Comparison of ENCODE assay signal across 1 cellular context in the genomic region with DNA sequence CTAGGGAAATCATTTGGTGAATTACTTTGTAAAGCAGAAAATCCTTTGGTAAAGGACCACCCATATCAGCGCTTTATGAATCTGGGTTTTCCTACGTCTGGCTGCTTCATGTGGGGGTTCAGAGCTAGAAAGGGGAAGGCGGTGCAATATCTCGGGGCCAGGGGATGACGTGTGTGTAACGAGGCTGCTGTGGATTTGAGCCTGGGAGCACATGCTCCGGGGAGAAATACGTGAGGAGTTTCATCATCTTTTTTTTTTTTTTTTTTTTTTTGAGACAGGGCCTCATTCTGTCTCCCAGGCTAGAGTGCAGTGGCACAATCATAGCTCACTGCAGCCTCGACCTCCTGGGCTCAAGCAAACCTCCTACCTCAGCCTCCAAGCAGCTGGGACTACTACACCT.
TF ChIP-seq lines count a peak whose summit lies in the region.

No MANE protein-coding gene starts in this region.

TF ChIP-seq in GM23338, 12 proteins besides CTCF, POLR2A, EP300 and RAD21 (continued from another document):
- TF ChIP-seq, protein P1, sequence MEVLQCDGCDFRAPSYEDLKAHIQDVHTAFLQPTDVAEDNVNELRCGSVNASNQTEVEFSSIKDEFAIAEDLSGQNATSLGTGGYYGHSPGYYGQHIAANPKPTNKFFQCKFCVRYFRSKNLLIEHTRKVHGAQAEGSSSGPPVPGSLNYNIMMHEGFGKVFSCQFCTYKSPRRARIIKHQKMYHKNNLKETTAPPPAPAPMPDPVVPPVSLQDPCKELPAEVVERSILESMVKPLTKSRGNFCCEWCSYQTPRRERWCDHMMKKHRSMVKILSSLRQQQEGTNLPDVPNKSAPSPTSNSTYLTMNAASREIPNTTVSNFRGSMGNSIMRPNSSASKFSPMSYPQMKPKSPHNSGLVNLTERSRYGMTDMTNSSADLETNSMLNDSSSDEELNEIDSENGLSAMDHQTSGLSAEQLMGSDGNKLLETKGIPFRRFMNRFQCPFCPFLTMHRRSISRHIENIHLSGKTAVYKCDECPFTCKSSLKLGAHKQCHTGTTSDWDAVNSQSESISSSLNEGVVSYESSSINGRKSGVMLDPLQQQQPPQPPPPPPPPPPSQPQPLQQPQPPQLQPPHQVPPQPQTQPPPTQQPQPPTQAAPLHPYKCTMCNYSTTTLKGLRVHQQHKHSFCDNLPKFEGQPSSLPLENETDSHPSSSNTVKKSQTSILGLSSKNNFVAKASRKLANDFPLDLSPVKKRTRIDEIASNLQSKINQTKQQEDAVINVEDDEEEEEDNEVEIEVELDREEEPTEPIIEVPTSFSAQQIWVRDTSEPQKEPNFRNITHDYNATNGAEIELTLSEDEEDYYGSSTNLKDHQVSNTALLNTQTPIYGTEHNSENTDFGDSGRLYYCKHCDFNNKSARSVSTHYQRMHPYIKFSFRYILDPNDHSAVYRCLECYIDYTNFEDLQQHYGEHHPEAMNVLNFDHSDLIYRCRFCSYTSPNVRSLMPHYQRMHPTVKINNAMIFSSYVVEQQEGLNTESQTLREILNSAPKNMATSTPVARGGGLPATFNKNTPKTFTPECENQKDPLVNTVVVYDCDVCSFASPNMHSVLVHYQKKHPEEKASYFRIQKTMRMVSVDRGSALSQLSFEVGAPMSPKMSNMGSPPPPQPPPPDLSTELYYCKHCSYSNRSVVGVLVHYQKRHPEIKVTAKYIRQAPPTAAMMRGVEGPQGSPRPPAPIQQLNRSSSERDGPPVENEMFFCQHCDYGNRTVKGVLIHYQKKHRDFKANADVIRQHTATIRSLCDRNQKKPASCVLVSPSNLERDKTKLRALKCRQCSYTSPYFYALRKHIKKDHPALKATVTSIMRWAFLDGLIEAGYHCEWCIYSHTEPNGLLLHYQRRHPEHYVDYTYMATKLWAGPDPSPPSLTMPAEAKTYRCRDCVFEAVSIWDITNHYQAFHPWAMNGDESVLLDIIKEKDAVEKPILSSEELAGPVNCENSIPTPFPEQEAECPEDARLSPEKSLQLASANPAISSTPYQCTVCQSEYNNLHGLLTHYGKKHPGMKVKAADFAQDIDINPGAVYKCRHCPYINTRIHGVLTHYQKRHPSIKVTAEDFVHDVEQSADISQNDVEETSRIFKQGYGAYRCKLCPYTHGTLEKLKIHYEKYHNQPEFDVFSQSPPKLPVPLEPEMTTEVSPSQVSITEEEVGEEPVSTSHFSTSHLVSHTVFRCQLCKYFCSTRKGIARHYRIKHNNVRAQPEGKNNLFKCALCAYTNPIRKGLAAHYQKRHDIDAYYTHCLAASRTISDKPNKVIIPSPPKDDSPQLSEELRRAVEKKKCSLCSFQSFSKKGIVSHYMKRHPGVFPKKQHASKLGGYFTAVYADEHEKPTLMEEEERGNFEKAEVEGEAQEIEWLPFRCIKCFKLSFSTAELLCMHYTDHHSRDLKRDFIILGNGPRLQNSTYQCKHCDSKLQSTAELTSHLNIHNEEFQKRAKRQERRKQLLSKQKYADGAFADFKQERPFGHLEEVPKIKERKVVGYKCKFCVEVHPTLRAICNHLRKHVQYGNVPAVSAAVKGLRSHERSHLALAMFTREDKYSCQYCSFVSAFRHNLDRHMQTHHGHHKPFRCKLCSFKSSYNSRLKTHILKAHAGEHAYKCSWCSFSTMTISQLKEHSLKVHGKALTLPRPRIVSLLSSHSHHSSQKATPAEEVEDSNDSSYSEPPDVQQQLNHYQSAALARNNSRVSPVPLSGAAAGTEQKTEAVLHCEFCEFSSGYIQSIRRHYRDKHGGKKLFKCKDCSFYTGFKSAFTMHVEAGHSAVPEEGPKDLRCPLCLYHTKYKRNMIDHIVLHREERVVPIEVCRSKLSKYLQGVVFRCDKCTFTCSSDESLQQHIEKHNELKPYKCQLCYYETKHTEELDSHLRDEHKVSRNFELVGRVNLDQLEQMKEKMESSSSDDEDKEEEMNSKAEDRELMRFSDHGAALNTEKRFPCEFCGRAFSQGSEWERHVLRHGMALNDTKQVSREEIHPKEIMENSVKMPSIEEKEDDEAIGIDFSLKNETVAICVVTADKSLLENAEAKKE (CRISPR knock-in tag; IDR thresholded peaks at IDR 0.05), result no peak
- no peak for TF ChIP-seq STAT1 (IDR thresholded peaks at IDR 0.05; ENCODE audit: unreplicated experiment)
